Comparison of ENCODE assay signal across 8 cellular contexts in the genomic region with DNA sequence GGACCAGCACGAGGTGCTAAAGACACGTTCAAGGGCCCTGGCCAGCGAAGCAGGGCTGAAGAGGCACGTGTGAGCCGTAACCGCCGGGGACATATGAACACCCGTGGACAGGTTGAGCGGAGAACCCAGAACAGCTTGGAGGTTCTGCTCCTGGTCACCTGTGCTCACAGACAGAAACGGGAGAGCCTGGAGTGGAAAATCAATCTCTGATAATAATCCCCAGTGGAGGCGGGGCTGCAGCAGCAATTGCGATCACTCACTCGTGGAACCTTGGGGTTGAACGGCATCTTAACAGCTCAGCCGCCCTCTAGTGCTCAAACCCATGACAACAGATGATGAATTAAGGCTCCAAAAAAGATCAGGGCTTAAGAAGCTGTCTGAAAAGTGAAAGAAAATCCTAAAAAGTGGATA. TPM values are rescaled to one million over a fixed set of nuclear protein-coding genes. Genes with fewer than 3 reads are reported as not detected.
DNase-seq lines count a peak whose midpoint lies in the region; ATAC-seq and TF ChIP-seq lines count a peak whose summit lies in the region.

No MANE protein-coding gene starts in this region.

- H3K4me1 Mint-ChIP-seq in stimulated activated naive CD8-positive, alpha-beta T cell treated with anti-CD3 and anti-CD28 coated beads, Interleukin-15, amount 100 ng/mL, for 72 hours = peaks cover 27% of the 10 kb centered on the region
- H3K4me1 Mint-ChIP-seq in brain = peaks cover 13% of the 10 kb centered on the region
- H3K4me1 Mint-ChIP-seq in progenitor cell of endocrine pancreas (ENCODE audit: low read depth) = peaks cover 2% of the 10 kb centered on the region

- H3K36me3 Mint-ChIP-seq in brain (peaks cover 73% of the 10 kb centered on the region), progenitor cell of endocrine pancreas (ENCODE audit: insufficient read depth) (peaks cover 24% of the 10 kb centered on the region)

- H3K4me3 Mint-ChIP-seq in stimulated activated naive CD8-positive, alpha-beta T cell treated with anti-CD3 and anti-CD28 coated beads, Interleukin-15, amount 100 ng/mL, for 72 hours = no peak overlapping the region
- H3K4me3 Mint-ChIP-seq in brain (no peak overlapping the region), progenitor cell of endocrine pancreas (ENCODE audit: low read depth) (no peak overlapping the region)

- no peak for ATAC-seq in stimulated activated naive CD8-positive, alpha-beta T cell treated with anti-CD3 and anti-CD28 coated beads, Interleukin-15, Interleukin-2, amounts not matched to agents 100 U/mL and 50 U/mL, for 24 hours
- no peak for ATAC-seq in stimulated activated naive CD8-positive, alpha-beta T cell treated with anti-CD3 and anti-CD28 coated beads, Interleukin-15, amount 100 ng/mL, for 72 hours
- ATAC-seq in GM18520 (IDR thresholded peaks at IDR 0.05; ENCODE audit: unreplicated experiment) (no peak), HG02798 (IDR thresholded peaks at IDR 0.05; ENCODE audit: poor library complexity, unreplicated experiment) (no peak)

- peak; percentile 44 to 61 for TF ChIP-seq CTCF in brain (conservative IDR thresholded peaks at IDR 0.05)
- peak; percentile 35 for TF ChIP-seq CTCF in progenitor cell of endocrine pancreas (IDR thresholded peaks at IDR 0.05; ENCODE audit: unreplicated experiment)

- DNase-seq in stimulated activated naive CD8-positive, alpha-beta T cell treated with anti-CD3 and anti-CD28 coated beads, Interleukin-15, Interleukin-2, amounts not matched to agents 100 U/mL and 50 U/mL, for 24 hours = peak; percentile 42
- DNase-seq in stimulated activated naive CD8-positive, alpha-beta T cell treated with anti-CD3 and anti-CD28 coated beads, Interleukin-15, amount 100 ng/mL, for 72 hours = no peak
- DNase-seq in RPMI7951 (ENCODE audit: low read depth) (peak; percentile 28), progenitor cell of endocrine pancreas (ENCODE audit: low spot score, unreplicated experiment) (no peak)
- DNase-seq in effector CD8-positive, alpha-beta T cell (lab: John Stamatoyannopoulos, UW) = no peak

- no peaks in the 10 kb centered on the region for H3K9me3 Mint-ChIP-seq in stimulated activated naive CD8-positive, alpha-beta T cell treated with anti-CD3 and anti-CD28 coated beads, Interleukin-15, amount 100 ng/mL, for 72 hours
- H3K9me3 Mint-ChIP-seq in brain (no peaks in the 10 kb centered on the region), progenitor cell of endocrine pancreas (ENCODE audit: low read depth) (no peaks in the 10 kb centered on the region)

- no peaks in the 10 kb centered on the region for H3K27me3 Mint-ChIP-seq in stimulated activated naive CD8-positive, alpha-beta T cell treated with anti-CD3 and anti-CD28 coated beads, Interleukin-15, amount 100 ng/mL, for 72 hours
- H3K27me3 Mint-ChIP-seq in brain = no peaks in the 10 kb centered on the region
- H3K27me3 Mint-ChIP-seq in progenitor cell of endocrine pancreas = no peaks in the 10 kb centered on the region

- no peak overlapping the region for H3K27ac Mint-ChIP-seq in stimulated activated naive CD8-positive, alpha-beta T cell treated with anti-CD3 and anti-CD28 coated beads, Interleukin-15, amount 100 ng/mL, for 72 hours
- H3K27ac Mint-ChIP-seq in brain = peak overlapping the region in 1 of 5 experiments; percentile 81
- no peak overlapping the region for H3K27ac Mint-ChIP-seq in progenitor cell of endocrine pancreas

RNA-seq across cellular contexts. Expression of gene WIPI1, which starts 25.6 kb away (rescaled TPM):
- total RNA-seq in RPMI7951 (2014; rRNA removed; shearing (Covaris generic)) = 44.1 and 49.5 TPM in 2 replicates
- polyA plus RNA-seq in brain (ENCODE audit: insufficient read depth, low read depth, low replicate concordance) = 6.4 TPM
- 53.5 and 54.3 TPM in 2 replicates for total RNA-seq in progenitor cell of endocrine pancreas

Comparison
In these comparisons a context has a peak if more than half of its experiments do, and no peak if none do; other contexts are left out.
1. DNase-seq: peak in stimulated activated naive CD8-positive, alpha-beta T cell treated with anti-CD3 and anti-CD28 coated beads, Interleukin-15, Interleukin-2, amounts not matched to agents 100 U/mL and 50 U/mL, for 24 hours (single experiment) and RPMI7951 (single experiment); none in stimulated activated naive CD8-positive, alpha-beta T cell treated with anti-CD3 and anti-CD28 coated beads, Interleukin-15, amount 100 ng/mL, for 72 hours (0 of 2), progenitor cell of endocrine pancreas (single experiment) and effector CD8-positive, alpha-beta T cell (single experiment).